In the genomic region with DNA sequence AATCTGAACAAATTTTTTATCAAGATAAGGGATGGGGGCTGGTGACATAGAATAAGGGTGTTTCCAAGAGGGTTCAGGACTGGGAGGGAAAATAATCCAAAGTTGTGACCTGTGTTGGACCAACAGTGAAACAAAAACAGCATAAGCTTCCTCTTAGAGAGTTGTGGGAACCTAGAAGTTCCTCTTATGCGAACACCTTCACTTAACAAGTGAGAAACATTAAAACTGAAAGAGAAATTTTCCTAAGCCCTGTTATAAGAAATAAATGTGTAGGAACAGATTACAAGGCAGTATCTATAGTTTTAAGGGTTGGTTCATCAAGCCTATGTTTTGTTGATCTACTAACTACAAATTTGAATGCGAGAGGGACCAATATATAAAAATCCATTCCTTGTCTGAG, we compare ENCODE assay signal across 13 cellular contexts. TPM values are rescaled to one million over a fixed set of nuclear protein-coding genes. Genes with fewer than 3 reads are reported as not detected.
DNase-seq lines count a peak whose midpoint lies in the region; ATAC-seq and TF ChIP-seq lines count a peak whose summit lies in the region.
"Had no signal": no experiment of that assay in that cellular context is flagged by ENCODE, and none has a peak within 500 bp of the region (broad histone marks: within the 10 kb centered on the region; RNA-seq: fewer than 3 reads in every experiment).

No MANE protein-coding gene starts in this region.

- H3K27me3 Mint-ChIP-seq in stimulated activated naive B cell treated with anti-CD40 and anti-IgM and Interleukin-4, amounts not matched to agents 10 μg/mL and 1 μg/mL and 100 μg/mL, for 72 hours = no peaks in the 10 kb centered on the region

- H3K9me3 ChIP-seq in tibial nerve = no peaks in the 10 kb centered on the region

- no peak for TF ChIP-seq CTCF in tibial nerve (IDR thresholded peaks at IDR 0.05)

- no peak overlapping the region for H3K4me3 ChIP-seq in tibial nerve

- H3K4me1 Mint-ChIP-seq in stimulated activated naive B cell treated with anti-CD40 and anti-IgM and Interleukin-4, amounts not matched to agents 10 μg/mL and 1 μg/mL and 100 μg/mL, for 72 hours = peaks cover 8 to 28% of the 10 kb centered on the region in 2 donors
- H3K4me1 Mint-ChIP-seq: activated CD4-positive, alpha-beta T cell treated with anti-CD3 and anti-CD28 coated beads, Interleukin-2, amount 10 ng/mL, durations not matched to agents 24 days and 14 days had no signal

- no peak overlapping the region for H3K27ac ChIP-seq in tibial nerve

- TF ChIP-seq EP300 in tibial nerve (IDR thresholded peaks at IDR 0.05) = no peak

- no peaks in the 10 kb centered on the region for H3K36me3 Mint-ChIP-seq in stimulated activated naive B cell treated with anti-CD40 and anti-IgM and Interleukin-4, amounts not matched to agents 10 μg/mL and 1 μg/mL and 100 μg/mL, for 72 hours

- no peaks in the 10 kb centered on the region for H3K4me1 ChIP-seq in tibial nerve

- no peaks in the 10 kb centered on the region for H3K27me3 ChIP-seq in tibial nerve

- no peaks in the 10 kb centered on the region for H3K9me3 Mint-ChIP-seq in stimulated activated naive B cell treated with anti-CD40 and anti-IgM and Interleukin-4, amounts not matched to agents 10 μg/mL and 1 μg/mL and 100 μg/mL, for 72 hours
- H3K9me3 Mint-ChIP-seq: activated CD4-positive, alpha-beta T cell treated with anti-CD3 and anti-CD28 coated beads, Interleukin-2, amount 10 ng/mL, durations not matched to agents 24 days and 14 days had no signal

- H3K27ac Mint-ChIP-seq in stimulated activated naive B cell treated with anti-CD40 and anti-IgM and Interleukin-4, amounts not matched to agents 10 μg/mL and 1 μg/mL and 100 μg/mL, for 72 hours = no peak overlapping the region
- H3K27ac Mint-ChIP-seq: activated CD4-positive, alpha-beta T cell treated with anti-CD3 and anti-CD28 coated beads, Interleukin-2, amount 10 ng/mL, durations not matched to agents 24 days and 14 days had no signal

- DNase-seq in NOMO-1 (lab: John Stamatoyannopoulos, UW; ENCODE audit: unreplicated experiment in 2 of 2) (peak; percentile 9 to 67), NOMO-1 treated with dmso at 0.1 percent for 144 hours (lab: John Stamatoyannopoulos, UW; ENCODE audit: unreplicated experiment) (no peak), NCI-H146 treated with DMSO at 0.1 percent for 48 hours (lab: John Stamatoyannopoulos, UW; ENCODE audit: unreplicated experiment) (no peak), tibial nerve (ENCODE audit: low spot score in 2 of 2) (no peak)
- no peak for DNase-seq in stimulated activated naive B cell treated with anti-CD40 and anti-IgM and Interleukin-4, amounts not matched to agents 10 μg/mL and 1 μg/mL and 100 μg/mL, for 72 hours
- no peak for DNase-seq in activated CD8-positive, alpha-beta memory T cell treated with anti-CD3 and anti-CD28 coated beads, Interleukin-2, amount 50 U/mL, for 4 hours
- DNase-seq: 8988T; activated CD4-positive, alpha-beta T cell treated with anti-CD3 and anti-CD28 coated beads, Interleukin-2, amount 10 ng/mL, durations not matched to agents 24 days and 14 days; activated gamma-delta T cell; NCI-H226; Right ventricle myocardium superior had no signal

- H3K4me3 Mint-ChIP-seq in stimulated activated naive B cell treated with anti-CD40 and anti-IgM and Interleukin-4, amounts not matched to agents 10 μg/mL and 1 μg/mL and 100 μg/mL, for 72 hours = no peak overlapping the region
- H3K4me3 Mint-ChIP-seq: activated CD4-positive, alpha-beta T cell treated with anti-CD3 and anti-CD28 coated beads, Interleukin-2, amount 10 ng/mL, durations not matched to agents 24 days and 14 days had no signal

- 77 to 92% methylated on average over 2 of the region's 2 CpGs for WGBS in tibial nerve, 2 donors

- TF ChIP-seq POLR2A in tibial nerve (IDR thresholded peaks at IDR 0.05) = no peak

- ATAC-seq in HG02588 (IDR thresholded peaks at IDR 0.05; ENCODE audit: unreplicated experiment) (peak; percentile 62), HG03378 (IDR thresholded peaks at IDR 0.05; ENCODE audit: unreplicated experiment) (peak; percentile 82)
- ATAC-seq in stimulated activated naive B cell treated with anti-CD40 and anti-IgM and Interleukin-4, amounts not matched to agents 10 μg/mL and 1 μg/mL and 100 μg/mL, for 72 hours (replicated peaks) = peak; percentile 67 to 69

- H3K36me3 ChIP-seq in tibial nerve = no peaks in the 10 kb centered on the region

RNA-seq across cellular contexts. Expression of gene LLPH, which starts 58.4 kb away (rescaled TPM):
- total RNA-seq in tibial nerve = 1 to 10 TPM; 4.1 to 4.8 (median 4.4) TPM

Comparison
In these comparisons a context has a peak if more than half of its experiments do, and no peak if none do; other contexts are left out.
1. DNase-seq: peak in NOMO-1 (2 of 2); none in NOMO-1 treated with dmso at 0.1 percent for 144 hours (single experiment), stimulated activated naive B cell treated with anti-CD40 and anti-IgM and Interleukin-4, amounts not matched to agents 10 μg/mL and 1 μg/mL and 100 μg/mL, for 72 hours (single experiment), activated CD8-positive, alpha-beta memory T cell treated with anti-CD3 and anti-CD28 coated beads, Interleukin-2, amount 50 U/mL, for 4 hours (single experiment), NCI-H146 treated with DMSO at 0.1 percent for 48 hours (single experiment) and tibial nerve (0 of 2).
2. Peak in every context shown above with its lines, with median percentiles within 50 percentile points of each other: ATAC-seq.